ENCODE assay signal across 1 cellular context in the genomic region with DNA sequence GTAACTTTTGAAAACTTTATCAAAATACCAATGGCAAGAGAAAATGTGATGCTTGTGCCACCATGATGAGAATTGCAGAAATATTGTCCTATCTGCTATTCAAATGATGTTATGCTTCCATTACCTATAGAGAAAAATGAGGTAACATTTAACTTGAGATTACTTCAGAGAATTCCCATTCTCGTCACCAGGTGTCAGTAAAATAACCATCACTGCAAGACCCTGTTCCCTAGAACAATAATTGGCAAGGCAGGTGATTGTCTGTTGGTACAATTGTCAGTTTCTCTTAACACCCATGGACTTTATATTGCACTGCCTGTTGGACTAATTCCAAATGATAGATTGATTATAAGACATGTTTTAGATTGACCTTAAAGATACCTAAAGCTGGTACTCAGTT.
TF ChIP-seq lines count a peak whose summit lies in the region.

No MANE protein-coding gene starts in this region.

TF ChIP-seq in H1, 55 proteins besides CTCF, POLR2A, EP300 and RAD21 (continued from another document):
- TF ChIP-seq EZH2 (IDR thresholded peaks at IDR 0.05; ENCODE audit: low read depth, low read length, severe bottlenecking) = no peak
